ENCODE assay signal across 1 cellular context in genomic region chr10:62047960-62048383, GRCh38.
TF ChIP-seq lines count a peak whose summit lies in the region.

No MANE protein-coding gene starts in this region.

TF ChIP-seq in GM23338, 12 proteins besides CTCF, POLR2A, EP300 and RAD21 (continued from another document):
- TF ChIP-seq, protein P1, sequence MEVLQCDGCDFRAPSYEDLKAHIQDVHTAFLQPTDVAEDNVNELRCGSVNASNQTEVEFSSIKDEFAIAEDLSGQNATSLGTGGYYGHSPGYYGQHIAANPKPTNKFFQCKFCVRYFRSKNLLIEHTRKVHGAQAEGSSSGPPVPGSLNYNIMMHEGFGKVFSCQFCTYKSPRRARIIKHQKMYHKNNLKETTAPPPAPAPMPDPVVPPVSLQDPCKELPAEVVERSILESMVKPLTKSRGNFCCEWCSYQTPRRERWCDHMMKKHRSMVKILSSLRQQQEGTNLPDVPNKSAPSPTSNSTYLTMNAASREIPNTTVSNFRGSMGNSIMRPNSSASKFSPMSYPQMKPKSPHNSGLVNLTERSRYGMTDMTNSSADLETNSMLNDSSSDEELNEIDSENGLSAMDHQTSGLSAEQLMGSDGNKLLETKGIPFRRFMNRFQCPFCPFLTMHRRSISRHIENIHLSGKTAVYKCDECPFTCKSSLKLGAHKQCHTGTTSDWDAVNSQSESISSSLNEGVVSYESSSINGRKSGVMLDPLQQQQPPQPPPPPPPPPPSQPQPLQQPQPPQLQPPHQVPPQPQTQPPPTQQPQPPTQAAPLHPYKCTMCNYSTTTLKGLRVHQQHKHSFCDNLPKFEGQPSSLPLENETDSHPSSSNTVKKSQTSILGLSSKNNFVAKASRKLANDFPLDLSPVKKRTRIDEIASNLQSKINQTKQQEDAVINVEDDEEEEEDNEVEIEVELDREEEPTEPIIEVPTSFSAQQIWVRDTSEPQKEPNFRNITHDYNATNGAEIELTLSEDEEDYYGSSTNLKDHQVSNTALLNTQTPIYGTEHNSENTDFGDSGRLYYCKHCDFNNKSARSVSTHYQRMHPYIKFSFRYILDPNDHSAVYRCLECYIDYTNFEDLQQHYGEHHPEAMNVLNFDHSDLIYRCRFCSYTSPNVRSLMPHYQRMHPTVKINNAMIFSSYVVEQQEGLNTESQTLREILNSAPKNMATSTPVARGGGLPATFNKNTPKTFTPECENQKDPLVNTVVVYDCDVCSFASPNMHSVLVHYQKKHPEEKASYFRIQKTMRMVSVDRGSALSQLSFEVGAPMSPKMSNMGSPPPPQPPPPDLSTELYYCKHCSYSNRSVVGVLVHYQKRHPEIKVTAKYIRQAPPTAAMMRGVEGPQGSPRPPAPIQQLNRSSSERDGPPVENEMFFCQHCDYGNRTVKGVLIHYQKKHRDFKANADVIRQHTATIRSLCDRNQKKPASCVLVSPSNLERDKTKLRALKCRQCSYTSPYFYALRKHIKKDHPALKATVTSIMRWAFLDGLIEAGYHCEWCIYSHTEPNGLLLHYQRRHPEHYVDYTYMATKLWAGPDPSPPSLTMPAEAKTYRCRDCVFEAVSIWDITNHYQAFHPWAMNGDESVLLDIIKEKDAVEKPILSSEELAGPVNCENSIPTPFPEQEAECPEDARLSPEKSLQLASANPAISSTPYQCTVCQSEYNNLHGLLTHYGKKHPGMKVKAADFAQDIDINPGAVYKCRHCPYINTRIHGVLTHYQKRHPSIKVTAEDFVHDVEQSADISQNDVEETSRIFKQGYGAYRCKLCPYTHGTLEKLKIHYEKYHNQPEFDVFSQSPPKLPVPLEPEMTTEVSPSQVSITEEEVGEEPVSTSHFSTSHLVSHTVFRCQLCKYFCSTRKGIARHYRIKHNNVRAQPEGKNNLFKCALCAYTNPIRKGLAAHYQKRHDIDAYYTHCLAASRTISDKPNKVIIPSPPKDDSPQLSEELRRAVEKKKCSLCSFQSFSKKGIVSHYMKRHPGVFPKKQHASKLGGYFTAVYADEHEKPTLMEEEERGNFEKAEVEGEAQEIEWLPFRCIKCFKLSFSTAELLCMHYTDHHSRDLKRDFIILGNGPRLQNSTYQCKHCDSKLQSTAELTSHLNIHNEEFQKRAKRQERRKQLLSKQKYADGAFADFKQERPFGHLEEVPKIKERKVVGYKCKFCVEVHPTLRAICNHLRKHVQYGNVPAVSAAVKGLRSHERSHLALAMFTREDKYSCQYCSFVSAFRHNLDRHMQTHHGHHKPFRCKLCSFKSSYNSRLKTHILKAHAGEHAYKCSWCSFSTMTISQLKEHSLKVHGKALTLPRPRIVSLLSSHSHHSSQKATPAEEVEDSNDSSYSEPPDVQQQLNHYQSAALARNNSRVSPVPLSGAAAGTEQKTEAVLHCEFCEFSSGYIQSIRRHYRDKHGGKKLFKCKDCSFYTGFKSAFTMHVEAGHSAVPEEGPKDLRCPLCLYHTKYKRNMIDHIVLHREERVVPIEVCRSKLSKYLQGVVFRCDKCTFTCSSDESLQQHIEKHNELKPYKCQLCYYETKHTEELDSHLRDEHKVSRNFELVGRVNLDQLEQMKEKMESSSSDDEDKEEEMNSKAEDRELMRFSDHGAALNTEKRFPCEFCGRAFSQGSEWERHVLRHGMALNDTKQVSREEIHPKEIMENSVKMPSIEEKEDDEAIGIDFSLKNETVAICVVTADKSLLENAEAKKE (CRISPR knock-in tag; IDR thresholded peaks at IDR 0.05) = no peak
- TF ChIP-seq ZNF114 (CRISPR knock-in tag; IDR thresholded peaks at IDR 0.05) (no peak), POLR2AphosphoS5 (IDR thresholded peaks at IDR 0.05; ENCODE audit: low read depth) (no peak)
